Comparison of ENCODE assay signal across 15 cellular contexts in genomic region chr14:100588671-100589070, GRCh38. TPM values are rescaled to one million over a fixed set of nuclear protein-coding genes. Genes with fewer than 3 reads are reported as not detected.
DNase-seq lines count a peak whose midpoint lies in the region; ATAC-seq lines count a peak whose summit lies in the region.
"Had no signal": no experiment of that assay in that cellular context is flagged by ENCODE, and none has a peak within 500 bp of the region (broad histone marks: within the 10 kb centered on the region; RNA-seq: fewer than 3 reads in every experiment).

No MANE protein-coding gene starts in this region.

- peak; percentile 16 for DNase-seq in activated naive CD4-positive, alpha-beta T cell treated with anti-CD3 and anti-CD28 coated beads, Interleukin-2, amount 10 ng/mL, durations not matched to agents 7 days and 5 days
- no peak for DNase-seq in activated naive CD4-positive, alpha-beta T cell treated with anti-CD3 and anti-CD28 coated beads for 36 hours
- DNase-seq in T-cell (no peak), right cardiac atrium (peak in 2 of 3 donors; percentile 2 to 22), globus pallidus (ENCODE audit: low spot score) (no peak), NCI-H1417 (lab: John Stamatoyannopoulos, UW) (no peak)
- no peak for DNase-seq in stimulated activated effector memory CD8-positive, alpha-beta T cell treated with anti-CD3 and anti-CD28 coated beads, Interleukin-12 subunit alpha, Interleukin-12 subunit beta, amount 100 ng/mL, for 72 hours (ENCODE audit: low spot score in 2 of 2)
- DNase-seq: Calu3; NCI-H1930; NCI-H526 treated with DMSO at 0.1 percent for 48 hours; PC-9; stimulated activated CD4-positive, alpha-beta T cell treated with anti-CD3 and anti-CD28 coated beads, Interleukin-1b, Interleukin-23, amount 100 ng/mL, for 48 hours; thyroid gland had no signal

- no peaks in the 10 kb centered on the region for H3K27me3 ChIP-seq in right cardiac atrium (ENCODE audit: control insufficient read depth, insufficient read depth)
- H3K27me3 ChIP-seq: thyroid gland had no signal

- H3K9me3 Mint-ChIP-seq in activated naive CD4-positive, alpha-beta T cell treated with anti-CD3 and anti-CD28 coated beads, Interleukin-2, amount 10 ng/mL, durations not matched to agents 7 days and 5 days, result no peaks in the 10 kb centered on the region
- no peaks in the 10 kb centered on the region for H3K9me3 Mint-ChIP-seq in activated naive CD4-positive, alpha-beta T cell treated with anti-CD3 and anti-CD28 coated beads for 36 hours
- H3K9me3 Mint-ChIP-seq in T-cell, result no peaks in the 10 kb centered on the region
- no peaks in the 10 kb centered on the region for H3K9me3 Mint-ChIP-seq in stimulated activated effector memory CD8-positive, alpha-beta T cell treated with anti-CD3 and anti-CD28 coated beads, Interleukin-12 subunit alpha, Interleukin-12 subunit beta, amount 100 ng/mL, for 72 hours

- H3K27ac ChIP-seq in right cardiac atrium (ENCODE audit: low read length), result no peak overlapping the region
- H3K27ac ChIP-seq: PC-9, thyroid gland had no signal

- no peaks in the 10 kb centered on the region for H3K36me3 Mint-ChIP-seq in activated naive CD4-positive, alpha-beta T cell treated with anti-CD3 and anti-CD28 coated beads, Interleukin-2, amount 10 ng/mL, durations not matched to agents 7 days and 5 days
- H3K36me3 Mint-ChIP-seq in activated naive CD4-positive, alpha-beta T cell treated with anti-CD3 and anti-CD28 coated beads for 36 hours (ENCODE audit: low read depth), result no peaks in the 10 kb centered on the region
- H3K36me3 Mint-ChIP-seq in T-cell, result no peaks in the 10 kb centered on the region
- no peaks in the 10 kb centered on the region for H3K36me3 Mint-ChIP-seq in stimulated activated effector memory CD8-positive, alpha-beta T cell treated with anti-CD3 and anti-CD28 coated beads, Interleukin-12 subunit alpha, Interleukin-12 subunit beta, amount 100 ng/mL, for 72 hours

- CTCF ChIA-PET in activated naive CD4-positive, alpha-beta T cell treated with anti-CD3 and anti-CD28 coated beads, Interleukin-2, amount 10 ng/mL, durations not matched to agents 7 days and 5 days (lab: Charles Lee), result interaction anchor here (1.1 kb wide), 1 partner anchor 14 kb away, joined by 3 read pairs; no protein-coding TSS in a partner anchor
- CTCF ChIA-PET in activated naive CD4-positive, alpha-beta T cell treated with anti-CD3 and anti-CD28 coated beads for 36 hours (lab: Charles Lee), result interaction anchor here (1.9 kb wide), 1 partner anchor 57 kb away, joined by 9 read pairs; no protein-coding TSS in a partner anchor
- CTCF ChIA-PET in T-cell (lab: Charles Lee), result no interaction called here

- POLR2A ChIA-PET in T-cell (lab: Charles Lee), result no interaction called here

- peaks cover 8% of the 10 kb centered on the region for H3K4me1 Mint-ChIP-seq in activated naive CD4-positive, alpha-beta T cell treated with anti-CD3 and anti-CD28 coated beads, Interleukin-2, amount 10 ng/mL, durations not matched to agents 7 days and 5 days
- no peaks in the 10 kb centered on the region for H3K4me1 Mint-ChIP-seq in activated naive CD4-positive, alpha-beta T cell treated with anti-CD3 and anti-CD28 coated beads for 36 hours (ENCODE audit: low read depth)
- H3K4me1 Mint-ChIP-seq in T-cell, result peaks cover 0 to 9% (median 4%) of the 10 kb centered on the region in 3 donors
- H3K4me1 Mint-ChIP-seq in stimulated activated effector memory CD8-positive, alpha-beta T cell treated with anti-CD3 and anti-CD28 coated beads, Interleukin-12 subunit alpha, Interleukin-12 subunit beta, amount 100 ng/mL, for 72 hours, result no peaks in the 10 kb centered on the region

- peaks cover 84% of the 10 kb centered on the region for H3K27me3 Mint-ChIP-seq in activated naive CD4-positive, alpha-beta T cell treated with anti-CD3 and anti-CD28 coated beads, Interleukin-2, amount 10 ng/mL, durations not matched to agents 7 days and 5 days
- peaks cover 16% of the 10 kb centered on the region for H3K27me3 Mint-ChIP-seq in activated naive CD4-positive, alpha-beta T cell treated with anti-CD3 and anti-CD28 coated beads for 36 hours (ENCODE audit: low read depth)
- peaks cover 28 to 48% of the 10 kb centered on the region in 2 donors for H3K27me3 Mint-ChIP-seq in T-cell

- H3K4me1 ChIP-seq in right cardiac atrium (ENCODE audit: control insufficient read depth, insufficient read depth, low read length), result no peaks in the 10 kb centered on the region

- no peak overlapping the region for H3K4me3 ChIP-seq in right cardiac atrium (ENCODE audit: low read length)
- H3K4me3 ChIP-seq: PC-9, thyroid gland had no signal

- intact Hi-C loops in activated naive CD4-positive, alpha-beta T cell treated with anti-CD3 and anti-CD28 coated beads for 36 hours (cut with micrococcal nuclease), result loop anchor here (5.0 kb wide), 1 partner anchor 41 kb away; no protein-coding TSS in a partner anchor
- intact Hi-C loops in right cardiac atrium (cut with DNase I), result no loop called here

- H3K9me3 ChIP-seq in right cardiac atrium (ENCODE audit: control insufficient read depth, low read length), result no peaks in the 10 kb centered on the region
- H3K9me3 ChIP-seq: thyroid gland had no signal

- ATAC-seq in T-cell (replicated peaks in 1 of 4) (no peak), right cardiac atrium (no peak), HG02588 (IDR thresholded peaks at IDR 0.05; ENCODE audit: unreplicated experiment) (no peak)
- no peak for ATAC-seq in stimulated activated effector memory CD8-positive, alpha-beta T cell treated with anti-CD3 and anti-CD28 coated beads, Interleukin-12 subunit alpha, Interleukin-12 subunit beta, amount 100 ng/mL, for 72 hours
- ATAC-seq: esophagus mucosa had no signal

- no peak overlapping the region for H3K4me3 Mint-ChIP-seq in activated naive CD4-positive, alpha-beta T cell treated with anti-CD3 and anti-CD28 coated beads, Interleukin-2, amount 10 ng/mL, durations not matched to agents 7 days and 5 days
- no peak overlapping the region for H3K4me3 Mint-ChIP-seq in activated naive CD4-positive, alpha-beta T cell treated with anti-CD3 and anti-CD28 coated beads for 36 hours
- peak overlapping the region in 2 of 3 donors; percentile 61 for H3K4me3 Mint-ChIP-seq in T-cell
- peak overlapping the region; percentile 46 for H3K4me3 Mint-ChIP-seq in stimulated activated effector memory CD8-positive, alpha-beta T cell treated with anti-CD3 and anti-CD28 coated beads, Interleukin-12 subunit alpha, Interleukin-12 subunit beta, amount 100 ng/mL, for 72 hours

- 70% methylated on average over 10 of the region's 10 CpGs for WGBS in right cardiac atrium

- H3K27ac Mint-ChIP-seq in activated naive CD4-positive, alpha-beta T cell treated with anti-CD3 and anti-CD28 coated beads, Interleukin-2, amount 10 ng/mL, durations not matched to agents 7 days and 5 days, result no peak overlapping the region
- no peak overlapping the region for H3K27ac Mint-ChIP-seq in activated naive CD4-positive, alpha-beta T cell treated with anti-CD3 and anti-CD28 coated beads for 36 hours
- no peak overlapping the region for H3K27ac Mint-ChIP-seq in T-cell
- H3K27ac Mint-ChIP-seq in stimulated activated effector memory CD8-positive, alpha-beta T cell treated with anti-CD3 and anti-CD28 coated beads, Interleukin-12 subunit alpha, Interleukin-12 subunit beta, amount 100 ng/mL, for 72 hours, result no peak overlapping the region

RNA-seq across cellular contexts. Expression of gene BEGAIN, which starts 1.5 kb away (rescaled TPM):
- total RNA-seq in activated naive CD4-positive, alpha-beta T cell treated with anti-CD3 and anti-CD28 coated beads for 36 hours, result 1 to 10 TPM; 5.0 to 5.6 TPM
- total RNA-seq in T-cell (1 to 10 TPM in 3 of 5 donors, under 1 TPM in 1, not detected in 1; 0.23 to 1.9 (median 1.6) TPM), right cardiac atrium (1 to 10 TPM; 1.4 to 2.7 (median 2.0) TPM)
- 1.4 TPM for polyA plus RNA-seq in right cardiac atrium
- total RNA-seq: PC-9 had no signal

Comparison
In these comparisons a context has a peak if more than half of its experiments do, and no peak if none do; other contexts are left out.
1. DNase-seq: peak in activated naive CD4-positive, alpha-beta T cell treated with anti-CD3 and anti-CD28 coated beads, Interleukin-2, amount 10 ng/mL, durations not matched to agents 7 days and 5 days (single experiment) and right cardiac atrium (2 of 3); none in activated naive CD4-positive, alpha-beta T cell treated with anti-CD3 and anti-CD28 coated beads for 36 hours (single experiment), T-cell (0 of 34), stimulated activated effector memory CD8-positive, alpha-beta T cell treated with anti-CD3 and anti-CD28 coated beads, Interleukin-12 subunit alpha, Interleukin-12 subunit beta, amount 100 ng/mL, for 72 hours (0 of 2), globus pallidus (single experiment) and NCI-H1417 (0 of 3).
2. H3K4me3 Mint-ChIP-seq: peak in T-cell (2 of 3) and stimulated activated effector memory CD8-positive, alpha-beta T cell treated with anti-CD3 and anti-CD28 coated beads, Interleukin-12 subunit alpha, Interleukin-12 subunit beta, amount 100 ng/mL, for 72 hours (single experiment); none in activated naive CD4-positive, alpha-beta T cell treated with anti-CD3 and anti-CD28 coated beads, Interleukin-2, amount 10 ng/mL, durations not matched to agents 7 days and 5 days (single experiment) and activated naive CD4-positive, alpha-beta T cell treated with anti-CD3 and anti-CD28 coated beads for 36 hours (single experiment).
3. CTCF ChIA-PET loops: an anchor here in activated naive CD4-positive, alpha-beta T cell treated with anti-CD3 and anti-CD28 coated beads, Interleukin-2, amount 10 ng/mL, durations not matched to agents 7 days and 5 days (1.1 kb wide) and activated naive CD4-positive, alpha-beta T cell treated with anti-CD3 and anti-CD28 coated beads for 36 hours (1.9 kb wide); none called in T-cell.